8 cellular contexts compared by ENCODE assay signal in genomic region chr11:1389103-1389931, GRCh38. TPM values are rescaled to one million over a fixed set of nuclear protein-coding genes. Genes with fewer than 3 reads are reported as not detected.
DNase-seq lines count a peak whose midpoint lies in the region; ATAC-seq, FAIRE-seq and TF ChIP-seq lines count a peak whose summit lies in the region.

No MANE protein-coding gene starts in this region.

- no peaks in the 10 kb centered on the region for H3K36me3 ChIP-seq in keratinocyte (ENCODE audit: control insufficient read depth in 2 of 2, extremely low read depth in 1 of 2, insufficient read depth in 2 of 2, low read length in 2 of 2)

- H3K9ac ChIP-seq in keratinocyte (ENCODE audit: control insufficient read depth, extremely low read depth, insufficient read depth, low read length): peak overlapping the region; percentile 15

- no peaks in the 10 kb centered on the region for H3K9me3 ChIP-seq in keratinocyte (ENCODE audit: control insufficient read depth, low read depth, low read length)

- peak overlapping the region; percentile 33 to 53 (median 50) for H3K4me3 ChIP-seq in keratinocyte (ENCODE audit: control insufficient read depth in 2 of 3, extremely low read depth in 1 of 3, insufficient read depth in 2 of 3, low read depth in 1 of 3, low read length in 3 of 3)

- peak overlapping the region; percentile 81 for H2AFZ ChIP-seq in keratinocyte (ENCODE audit: control insufficient read depth, low read length)

- DNase-seq in NCI-H2227 (lab: John Stamatoyannopoulos, UW; ENCODE audit: unreplicated experiment) (peak; percentile 100), cerebellar nuclear complex (lab: John Stamatoyannopoulos, UW) (peak; percentile 42 to 78), keratinocyte (ENCODE audit: low read depth, low spot score) (peak; percentile 53)
- peak; percentile 96 for DNase-seq in activated CD4-positive, alpha-beta T cell treated with anti-CD3 and anti-CD28 coated beads for 1 hour
- peak; percentile 98 for DNase-seq in stimulated activated CD4-positive, alpha-beta T cell treated with anti-CD3 and anti-CD28 coated beads, Interleukin-12 subunit alpha, Interleukin-12 subunit beta, amount 100 ng/mL, for 4 hours

- H4K20me1 ChIP-seq in keratinocyte (ENCODE audit: control insufficient read depth, extremely low read depth, insufficient read depth, low read length): peaks cover 5% of the 10 kb centered on the region

- no peak for FAIRE-seq in keratinocyte (lab: Jason Lieb, UNC)

- H3K79me2 ChIP-seq in keratinocyte (ENCODE audit: control insufficient read depth, insufficient read depth, low read length): no peaks in the 10 kb centered on the region

- TF ChIP-seq CTCF in 22Rv1 (IDR thresholded peaks at IDR 0.05): peak; percentile 11; the same call in 1 of the 2 replicates
- peak in 1 of 3 experiments; percentile 3 for TF ChIP-seq CTCF in keratinocyte (optimal IDR thresholded peaks at IDR 0.05 in 1 of 3, IDR thresholded peaks at IDR 0.05 in 1 of 3, conservative IDR thresholded peaks at IDR 0.05 in 1 of 3; ENCODE audit: extremely low read depth in 1 of 3, insufficient read depth in 2 of 3, low read length in 3 of 3)

- ATAC-seq in GM18867 (IDR thresholded peaks at IDR 0.05; ENCODE audit: unreplicated experiment) (peak; percentile 95), HG03108 (IDR thresholded peaks at IDR 0.05; ENCODE audit: unreplicated experiment) (peak; percentile 82)

- H3K4me1 ChIP-seq in keratinocyte (ENCODE audit: control insufficient read depth, extremely low read depth, insufficient read depth, low read length): peaks cover 4% of the 10 kb centered on the region

- peak overlapping the region; percentile 82 for H3K4me2 ChIP-seq in keratinocyte (ENCODE audit: control insufficient read depth, extremely low read depth, insufficient read depth, low read depth, low read length)

- H3K27me3 ChIP-seq in keratinocyte (ENCODE audit: control insufficient read depth, extremely low read depth, insufficient read depth, low read length): peaks cover 41% of the 10 kb centered on the region

- H3K9me1 ChIP-seq in keratinocyte (ENCODE audit: control insufficient read depth, extremely low read depth, insufficient read depth, low read length): no peaks in the 10 kb centered on the region

- H3K27ac ChIP-seq in 22Rv1: no peak overlapping the region
- H3K27ac ChIP-seq in keratinocyte (ENCODE audit: control insufficient read depth, insufficient read depth, low read length): no peak overlapping the region

- dilution Hi-C loops in keratinocyte (cut with MboI; ENCODE audit: extremely low pct_ligation_motif_present, low sequenced_read_pairs): no loop called here

RNA-seq across cellular contexts. Expression of gene BRSK2, which starts 0.4 kb away (rescaled TPM):
- 0.09 to 0.85 TPM (median 0.20 TPM) in 3 replicates for polyA plus RNA-seq in keratinocyte
- not detected for polyA plus RNA-seq in keratinocyte (2011; ENCODE audit: low read depth)
- 0.30 and 0.48 TPM in 2 replicates for polyA plus RNA-seq in keratinocyte (2011; cell fraction: cytosol; rRNA removed)
- 0.88 and 3.0 TPM in 2 replicates for polyA plus RNA-seq in keratinocyte (2011; cell fraction: nucleus; rRNA removed)
- polyA plus RNA-seq in keratinocyte (2012; ENCODE audit: low replicate concordance): 0.24 and 0.37 TPM in 2 replicates
- polyA minus RNA-seq in keratinocyte: 0.20 to 1.9 TPM (median 0.42 TPM) in 3 replicates
- polyA minus RNA-seq in keratinocyte (2011; cell fraction: cytosol; rRNA and poly(A)+ RNA removed): not detected
- polyA minus RNA-seq in keratinocyte (2011; cell fraction: nucleus; rRNA and poly(A)+ RNA removed): 0.21 and 0.39 TPM in 2 replicates
